30 cellular contexts compared by ENCODE assay signal in genomic region chr12:16136206-16136605, GRCh38.
"Had no signal": no experiment of that assay in that cellular context is flagged by ENCODE, and none has a peak within 500 bp of the region (broad histone marks: within the 10 kb centered on the region; RNA-seq: fewer than 3 reads in every experiment).

No MANE protein-coding gene starts in this region.

- H3K27me3 Mint-ChIP-seq: activated naive CD8-positive, alpha-beta T cell treated with anti-CD3 and anti-CD28 coated beads, Interleukin-2, amount 50 U/mL, for 24 hours; activated T-cell treated with anti-CD3 and anti-CD28 coated beads, Interleukin-2, amount 50 U/mL, for 24 hours; brain; T-helper 17 cell had no signal

- ATAC-seq: activated CD8-positive, alpha-beta T cell treated with anti-CD3 and anti-CD28 coated beads, Interleukin-2, amount 10 ng/mL, durations not matched to agents 7 days and 5 days; activated naive CD4-positive, alpha-beta T cell treated with anti-CD3 and anti-CD28 coated beads, Interleukin-2, amount 50 U/mL, for 72 hours; activated naive CD8-positive, alpha-beta T cell treated with anti-CD3 and anti-CD28 coated beads, Interleukin-2, amount 50 U/mL, for 24 hours; T-helper 17 cell; WTC11 had no signal

- H3K27me3 ChIP-seq: ascending aorta, cardiac muscle cell, MG63 had no signal

- H3K4me2 ChIP-seq: KMS-11 had no signal

- H3K36me3 Mint-ChIP-seq: activated naive CD4-positive, alpha-beta T cell treated with anti-CD3 and anti-CD28 coated beads, Interleukin-2, amount 50 U/mL, for 72 hours; brain had no signal

- H3K27ac ChIP-seq: ascending aorta, cardiac muscle cell, KMS-11 had no signal

- H3K27ac Mint-ChIP-seq: activated CD8-positive, alpha-beta T cell treated with anti-CD3 and anti-CD28 coated beads, Interleukin-2, amount 10 ng/mL, durations not matched to agents 7 days and 5 days; activated naive CD4-positive, alpha-beta T cell treated with anti-CD3 and anti-CD28 coated beads, Interleukin-2, amount 50 U/mL, for 72 hours; activated naive CD8-positive, alpha-beta T cell treated with anti-CD3 and anti-CD28 coated beads, Interleukin-2, amount 50 U/mL, for 24 hours; activated T-cell treated with anti-CD3 and anti-CD28 coated beads, Interleukin-2, amount 50 U/mL, for 24 hours; T-helper 17 cell; WTC11 had no signal

- H3K36me3 ChIP-seq: ascending aorta, cardiac muscle cell, MG63 had no signal

- H3K4me1 ChIP-seq: ascending aorta had no signal

- H3K4me3 Mint-ChIP-seq: activated CD8-positive, alpha-beta T cell treated with anti-CD3 and anti-CD28 coated beads, Interleukin-2, amount 10 ng/mL, durations not matched to agents 7 days and 5 days; activated naive CD8-positive, alpha-beta T cell treated with anti-CD3 and anti-CD28 coated beads, Interleukin-2, amount 50 U/mL, for 24 hours; activated T-cell treated with anti-CD3 and anti-CD28 coated beads, Interleukin-2, amount 50 U/mL, for 24 hours; brain; T-helper 17 cell; WTC11 had no signal

- H3K4me3 ChIP-seq: ascending aorta, cardiac muscle cell, MG63 had no signal

- H3K9ac ChIP-seq: KMS-11 had no signal

- H3K4me1 Mint-ChIP-seq: activated naive CD8-positive, alpha-beta T cell treated with anti-CD3 and anti-CD28 coated beads, Interleukin-2, amount 50 U/mL, for 24 hours; brain; T-helper 17 cell; WTC11 had no signal

- DNase-seq: activated CD4-positive, alpha-beta T cell treated with anti-CD3 and anti-CD28 coated beads for 48 hours; activated CD4-positive, alpha-beta T cell treated with anti-CD3 and anti-CD28 coated beads, Interleukin-2, amount 50 U/mL, for 4 hours; activated CD4-positive, CD25-positive, alpha-beta regulatory T cell treated with anti-CD3 and anti-CD28 coated beads, Interleukin-2, amount 50 U/mL, for 72 hours; activated CD8-positive, alpha-beta memory T cell treated with anti-CD3 and anti-CD28 coated beads, Interleukin-2, amount 50 U/mL, for 48 hours; activated CD8-positive, alpha-beta T cell treated with anti-CD3 and anti-CD28 coated beads, Interleukin-2, amount 10 ng/mL, durations not matched to agents 7 days and 5 days; activated effector memory CD4-positive, alpha-beta T cell treated with anti-CD3 and anti-CD28 coated beads, Interleukin-2, amount 50 U/mL, for 16 hours; activated naive CD4-positive, alpha-beta T cell treated with Interleukin-2 at 50 U/mL for 16 hours; activated naive CD8-positive, alpha-beta T cell treated with anti-CD3 and anti-CD28 coated beads, Interleukin-2, amount 50 U/mL, for 24 hours; activated T-cell treated with anti-CD3 and anti-CD28 coated beads, Interleukin-2, amount 50 U/mL, for 24 hours; amniotic stem cell; MG63; MV-4-11; NCI-H1092 treated with DMSO at 0.1 percent for 48 hours; NCI-H1417 treated with DMSO at 0.1 percent for 48 hours; NCI-H1694; NCI-H2029; NCI-H2107; NCI-H2171 treated with DMSO at 0.1 percent for 48 hours; NCI-H226; NK-92 treated with Interleukin-12 subunit alpha and Interleukin-12 subunit beta, amount 100 ng/mL, for 24 hours; OCI-M1; SHP77 treated with DMSO at 0.1 percent for 48 hours; T-helper 17 cell; T-helper 9 cell had no signal
